21 cellular contexts compared by ENCODE assay signal in genomic region chr13:111380431-111380830, GRCh38. TPM values are rescaled to one million over a fixed set of nuclear protein-coding genes. Genes with fewer than 3 reads are reported as not detected.
DNase-seq lines count a peak whose midpoint lies in the region; ATAC-seq and TF ChIP-seq lines count a peak whose summit lies in the region.
"Had no signal": no experiment of that assay in that cellular context is flagged by ENCODE, and none has a peak within 500 bp of the region (broad histone marks: within the 10 kb centered on the region; RNA-seq: fewer than 3 reads in every experiment).

No MANE protein-coding gene starts in this region.

- H3K36me3 Mint-ChIP-seq in osteocyte (ENCODE audit: unreplicated experiment) (no peaks in the 10 kb centered on the region), glutamatergic neuron (ENCODE audit: unreplicated experiment) (no peaks in the 10 kb centered on the region)
- no peaks in the 10 kb centered on the region for H3K36me3 Mint-ChIP-seq in stimulated activated naive B cell treated with anti-CD40 and anti-IgM and Interleukin-4, amounts not matched to agents 10 μg/mL and 1 μg/mL and 100 μg/mL, for 72 hours
- H3K36me3 Mint-ChIP-seq: CD8-positive, alpha-beta T cell had no signal

- H3K27ac ChIP-seq in tibial artery: no peak overlapping the region
- H3K27ac ChIP-seq: BLaER1 treated with 17β-estradiol and CSF1 and Interleukin-3, amounts not matched to agents 10 nM and 100 nM; HL-60 had no signal

- H3K4me3 ChIP-seq in tibial artery: no peak overlapping the region
- H3K4me3 ChIP-seq: BLaER1 treated with 17β-estradiol and CSF1 and Interleukin-3, amounts not matched to agents 10 nM and 100 nM; GM12878; HAP-1 had no signal

- H3K4me1 Mint-ChIP-seq in osteocyte (ENCODE audit: unreplicated experiment): no peaks in the 10 kb centered on the region
- no peaks in the 10 kb centered on the region for H3K4me1 Mint-ChIP-seq in glutamatergic neuron (ENCODE audit: low read depth, unreplicated experiment)
- H3K4me1 Mint-ChIP-seq in stimulated activated naive B cell treated with anti-CD40 and anti-IgM and Interleukin-4, amounts not matched to agents 10 μg/mL and 1 μg/mL and 100 μg/mL, for 72 hours: peaks cover 0 to 3% of the 10 kb centered on the region in 2 donors
- H3K4me1 Mint-ChIP-seq: B cell had no signal

- H3K4me3 Mint-ChIP-seq in osteocyte (ENCODE audit: unreplicated experiment) (no peak overlapping the region), glutamatergic neuron (ENCODE audit: unreplicated experiment) (no peak overlapping the region)
- no peak overlapping the region for H3K4me3 Mint-ChIP-seq in stimulated activated naive B cell treated with anti-CD40 and anti-IgM and Interleukin-4, amounts not matched to agents 10 μg/mL and 1 μg/mL and 100 μg/mL, for 72 hours
- H3K4me3 Mint-ChIP-seq: B cell; CD8-positive, alpha-beta T cell had no signal

- peaks cover 43% of the 10 kb centered on the region for H3K27me3 Mint-ChIP-seq in osteocyte (ENCODE audit: unreplicated experiment)
- H3K27me3 Mint-ChIP-seq in glutamatergic neuron (ENCODE audit: unreplicated experiment): no peaks in the 10 kb centered on the region
- peaks cover 44 to 54% of the 10 kb centered on the region in 2 donors for H3K27me3 Mint-ChIP-seq in stimulated activated naive B cell treated with anti-CD40 and anti-IgM and Interleukin-4, amounts not matched to agents 10 μg/mL and 1 μg/mL and 100 μg/mL, for 72 hours

- H3K9me3 Mint-ChIP-seq in osteocyte (ENCODE audit: unreplicated experiment) (peaks cover 3% of the 10 kb centered on the region), glutamatergic neuron (ENCODE audit: unreplicated experiment) (peaks cover 3% of the 10 kb centered on the region)
- H3K9me3 Mint-ChIP-seq in stimulated activated naive B cell treated with anti-CD40 and anti-IgM and Interleukin-4, amounts not matched to agents 10 μg/mL and 1 μg/mL and 100 μg/mL, for 72 hours: peaks cover 1 to 4% of the 10 kb centered on the region in 2 donors
- H3K9me3 Mint-ChIP-seq: CD8-positive, alpha-beta T cell had no signal

- H3K27ac Mint-ChIP-seq in osteocyte (ENCODE audit: unreplicated experiment) (no peak overlapping the region), glutamatergic neuron (ENCODE audit: unreplicated experiment) (no peak overlapping the region)
- no peak overlapping the region for H3K27ac Mint-ChIP-seq in stimulated activated naive B cell treated with anti-CD40 and anti-IgM and Interleukin-4, amounts not matched to agents 10 μg/mL and 1 μg/mL and 100 μg/mL, for 72 hours
- H3K27ac Mint-ChIP-seq: B cell; CD8-positive, alpha-beta T cell had no signal

- no peaks in the 10 kb centered on the region for H3K9me3 ChIP-seq in tibial artery

- DNase-seq in activated effector memory CD4-positive, alpha-beta T cell treated with anti-CD3 and anti-CD28 coated beads, Interleukin-2, amount 50 U/mL, for 16 hours: peak; percentile 10
- no peak for DNase-seq in activated effector memory CD4-positive, alpha-beta T cell treated with Interleukin-2 at 50 U/mL for 16 hours
- peak; percentile 18 for DNase-seq in islet precursor cell
- DNase-seq in osteocyte (ENCODE audit: extremely low spot score, unreplicated experiment): peak; percentile 69
- DNase-seq in tibial artery: peak; percentile 13 to 15
- no peak for DNase-seq in glutamatergic neuron
- DNase-seq in stimulated activated naive B cell treated with anti-CD40 and anti-IgM and Interleukin-4, amounts not matched to agents 10 μg/mL and 1 μg/mL and 100 μg/mL, for 72 hours: no peak
- DNase-seq: DMS 273 treated with DMSO at 0.1 percent for 48 hours, DMS53, DND-41, EL had no signal

- H3K4me1 ChIP-seq in tibial artery: no peaks in the 10 kb centered on the region

- intact Hi-C loops in tibial artery (cut with DNase I; ENCODE audit: low total_unique reads): no loop called here

- H3K36me3 ChIP-seq in tibial artery: no peaks in the 10 kb centered on the region
- H3K36me3 ChIP-seq: BLaER1 treated with 17β-estradiol and CSF1 and Interleukin-3, amounts not matched to agents 10 nM and 100 nM; HAP-1 had no signal

- no peak for ATAC-seq in stimulated activated naive B cell treated with anti-CD40 and anti-IgM and Interleukin-4, amounts not matched to agents 10 μg/mL and 1 μg/mL and 100 μg/mL, for 72 hours (replicated peaks)
- no peak for ATAC-seq in HG02610 (IDR thresholded peaks at IDR 0.05; ENCODE audit: unreplicated experiment)
- ATAC-seq: CD8-positive, alpha-beta T cell; GM12878 had no signal

- peaks cover 0 to 4% of the 10 kb centered on the region in 2 donors for H3K27me3 ChIP-seq in tibial artery
- H3K27me3 ChIP-seq: BLaER1 treated with 17β-estradiol and CSF1 and Interleukin-3, amounts not matched to agents 10 nM and 100 nM had no signal

- TF ChIP-seq CTCF in osteocyte (IDR thresholded peaks at IDR 0.05) (no peak), tibial artery (IDR thresholded peaks at IDR 0.05) (no peak), glutamatergic neuron (IDR thresholded peaks at IDR 0.05; ENCODE audit: partially characterized antibody, unreplicated experiment) (no peak)

RNA-seq across cellular contexts. Expression of gene TEX29, which starts 60.0 kb away (rescaled TPM):
- 1.9 TPM in 1 of 2 replicates, not detected in the other for total RNA-seq in osteocyte
- total RNA-seq in glutamatergic neuron (ENCODE audit: unreplicated experiment): 0.64 TPM
- total RNA-seq: A172, G401, GM12878, H1 had no signal

Comparison
In these comparisons a context has a peak if more than half of its experiments do, and no peak if none do; other contexts are left out.
1. DNase-seq: peak in activated effector memory CD4-positive, alpha-beta T cell treated with anti-CD3 and anti-CD28 coated beads, Interleukin-2, amount 50 U/mL, for 16 hours (single experiment), islet precursor cell (single experiment), osteocyte (single experiment) and tibial artery (2 of 2); none in activated effector memory CD4-positive, alpha-beta T cell treated with Interleukin-2 at 50 U/mL for 16 hours (single experiment), glutamatergic neuron (single experiment) and stimulated activated naive B cell treated with anti-CD40 and anti-IgM and Interleukin-4, amounts not matched to agents 10 μg/mL and 1 μg/mL and 100 μg/mL, for 72 hours (single experiment).